Comparison of ENCODE assay signal across 1 cellular context in the genomic region with DNA sequence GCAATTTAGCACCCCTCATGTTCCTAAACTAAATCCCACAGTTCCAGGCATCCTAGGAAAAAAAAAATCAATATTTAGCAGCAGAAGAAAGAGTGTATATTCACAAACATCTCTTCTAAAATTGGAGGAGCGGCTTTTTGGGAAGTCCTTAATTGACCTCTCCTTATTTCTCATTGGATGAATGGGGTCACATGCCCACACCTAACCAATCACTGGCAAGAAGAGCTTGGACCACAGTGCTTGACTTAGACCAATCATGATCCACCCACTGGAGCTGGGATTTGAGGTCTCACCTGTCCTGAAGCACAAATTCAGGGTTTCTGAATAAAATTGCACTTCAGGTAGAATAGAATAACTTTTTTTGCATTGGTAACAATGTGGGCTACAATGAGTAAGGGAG.
TF ChIP-seq lines count a peak whose summit lies in the region.

No MANE protein-coding gene starts in this region.

TF ChIP-seq in H1, 55 proteins besides CTCF, POLR2A, EP300 and RAD21:
- TF ChIP-seq POLR2AphosphoS5 (IDR thresholded peaks at IDR 0.05; ENCODE audit: low read depth, low read length): no peak
- TF ChIP-seq SUZ12 (IDR thresholded peaks at IDR 0.05; ENCODE audit: low read length): no peak
- no peak for TF ChIP-seq POU5F1 (IDR thresholded peaks at IDR 0.05; ENCODE audit: low read depth, low read length)
- no peak for TF ChIP-seq SAP30 (IDR thresholded peaks at IDR 0.05; ENCODE audit: insufficient read depth, insufficient replicate concordance, low read length)
- no peak for TF ChIP-seq HDAC2 (IDR thresholded peaks at IDR 0.05; ENCODE audit: borderline replicate concordance in 1 of 2, low read depth in 2 of 2, low read length in 2 of 2)
- TF ChIP-seq USF2 (IDR thresholded peaks at IDR 0.05; ENCODE audit: low read length): 0 out of 2 replicates have a peak, but pooled peaks have one; percentile 30
- TF ChIP-seq GABPA (IDR thresholded peaks at IDR 0.05; ENCODE audit: borderline replicate concordance, insufficient read depth, low read length): no peak
